Comparison of ENCODE assay signal across 11 cellular contexts in genomic region chr3:69058180-69058946, GRCh38. TPM values are rescaled to one million over a fixed set of nuclear protein-coding genes. Genes with fewer than 3 reads are reported as not detected.
DNase-seq lines count a peak whose midpoint lies in the region; ATAC-seq and TF ChIP-seq lines count a peak whose summit lies in the region.
"Had no signal": no experiment of that assay in that cellular context is flagged by ENCODE, and none has a peak within 500 bp of the region (broad histone marks: within the 10 kb centered on the region; RNA-seq: fewer than 3 reads in every experiment).

No MANE protein-coding gene starts in this region.

- H3K27me3 Mint-ChIP-seq in T-helper 1 cell treated with Interleukin-12 subunit alpha and Interleukin-12 subunit beta and Interleukin-4 antibody, amounts not matched to agents 30 μg/mL and 1 μg/mL, for 36 hours (ENCODE audit: low read depth), result no peaks in the 10 kb centered on the region
- H3K27me3 Mint-ChIP-seq: brain had no signal

- peak overlapping the region; percentile 35 for H3K4me3 Mint-ChIP-seq in T-helper 1 cell treated with Interleukin-12 subunit alpha and Interleukin-12 subunit beta and Interleukin-4 antibody, amounts not matched to agents 30 μg/mL and 1 μg/mL, for 36 hours
- H3K4me3 Mint-ChIP-seq: brain had no signal

- H3K9me3 Mint-ChIP-seq in T-helper 1 cell treated with Interleukin-12 subunit alpha and Interleukin-12 subunit beta and Interleukin-4 antibody, amounts not matched to agents 30 μg/mL and 1 μg/mL, for 36 hours, result no peaks in the 10 kb centered on the region
- H3K9me3 Mint-ChIP-seq: brain had no signal

- H3K4me1 Mint-ChIP-seq in T-helper 1 cell treated with Interleukin-12 subunit alpha and Interleukin-12 subunit beta and Interleukin-4 antibody, amounts not matched to agents 30 μg/mL and 1 μg/mL, for 36 hours (ENCODE audit: low read depth), result peaks cover 38% of the 10 kb centered on the region

- no peak for TF ChIP-seq EP300 in transverse colon (IDR thresholded peaks at IDR 0.05; ENCODE audit: low read depth)

- intact Hi-C loops in left cardiac atrium (cut with DNase I), result no loop called here
- intact Hi-C loops in Right ventricle myocardium inferior (cut with DNase I), result no loop called here
- intact Hi-C loops in transverse colon (cut with DNase I; ENCODE audit: low total_unique reads), result no loop called here

- TF ChIP-seq CTCF in transverse colon (IDR thresholded peaks at IDR 0.05), result no peak

- H3K27ac ChIP-seq in transverse colon, result peak overlapping the region in 3 of 4 donors; percentile 6 to 46 (median 13)
- H3K27ac ChIP-seq: C4-2B had no signal

- H3K9me3 ChIP-seq in transverse colon, result no peaks in the 10 kb centered on the region

- in situ Hi-C loops in transverse colon (cut with MboI; ENCODE audit: low pct_ligation_motif_present in 1 of 4, low pct_unique_long_range_greater_than_20kb in 1 of 4, low sequenced_read_pairs in 3 of 4), result no loop called here

- no peak overlapping the region for H3K4me3 ChIP-seq in transverse colon
- H3K4me3 ChIP-seq: lung had no signal

- no peak for TF ChIP-seq POLR2A in transverse colon (IDR thresholded peaks at IDR 0.05)

- no peaks in the 10 kb centered on the region for H3K4me1 ChIP-seq in transverse colon

- no peaks in the 10 kb centered on the region for H3K27me3 ChIP-seq in transverse colon

- peaks cover 0 to 70% (median 26%) of the 10 kb centered on the region in 4 donors for H3K36me3 ChIP-seq in transverse colon

- POLR2A ChIA-PET in HEK293T (lab: Yijun Ruan, JAX), result no interaction called here

- WGBS in transverse colon (ENCODE audit: low coverage in 1 of 2), 2 donors, result 66 to 70% methylated on average over 3 of the region's 3 CpGs

- peaks cover 57% of the 10 kb centered on the region for H3K36me3 Mint-ChIP-seq in T-helper 1 cell treated with Interleukin-12 subunit alpha and Interleukin-12 subunit beta and Interleukin-4 antibody, amounts not matched to agents 30 μg/mL and 1 μg/mL, for 36 hours (ENCODE audit: low read depth)

- no peak for DNase-seq in left cardiac atrium
- DNase-seq in Right ventricle myocardium inferior (ENCODE audit: missing footprints), result no peak
- DNase-seq in transverse colon, result no peak
- DNase-seq in inferior parietal cortex (ENCODE audit: extremely low spot score), result no peak
- DNase-seq in NCI-H1694 treated with DMSO at 0.1 percent for 48 hours (lab: John Stamatoyannopoulos, UW), result no peak
- no peak for DNase-seq in HEK293T (ENCODE audit: extremely low spot score)

- ATAC-seq in left cardiac atrium (peak; percentile 38 to 40), Right ventricle myocardium inferior (no peak), HG03039 (IDR thresholded peaks at IDR 0.05; ENCODE audit: unreplicated experiment) (peak; percentile 87)

- CTCF ChIA-PET in HEK293T (lab: Yijun Ruan, JAX), result no interaction called here

- H3K27ac Mint-ChIP-seq in T-helper 1 cell treated with Interleukin-12 subunit alpha and Interleukin-12 subunit beta and Interleukin-4 antibody, amounts not matched to agents 30 μg/mL and 1 μg/mL, for 36 hours, result peak overlapping the region; percentile 93

TF ChIP-seq in HEK293T, 16 proteins besides CTCF, POLR2A, EP300 and RAD21:
- TF ChIP-seq SP1 (IDR thresholded peaks at IDR 0.05) (no peak), TARDBP (IDR thresholded peaks at IDR 0.05) (no peak), L3MBTL2 (conservative IDR thresholded peaks at IDR 0.05) (no peak), ARNT (IDR thresholded peaks at IDR 0.05) (no peak), ELF4 (IDR thresholded peaks at IDR 0.05) (no peak), FOXA1 (IDR thresholded peaks at IDR 0.05) (no peak), HDGF (IDR thresholded peaks at IDR 0.05; ENCODE audit: borderline replicate concordance) (no peak), FOXM1 (IDR thresholded peaks at IDR 0.05; ENCODE audit: borderline replicate concordance) (no peak), NFRKB (IDR thresholded peaks at IDR 0.05) (no peak), CTBP1 (IDR thresholded peaks at IDR 0.05; ENCODE audit: borderline replicate concordance) (no peak), PKNOX1 (IDR thresholded peaks at IDR 0.05) (no peak), SUZ12 (IDR thresholded peaks at IDR 0.05) (no peak), FOXK2 (IDR thresholded peaks at IDR 0.05) (no peak), LEF1 (IDR thresholded peaks at IDR 0.05; ENCODE audit: borderline replicate concordance) (no peak), ZNF384 (IDR thresholded peaks at IDR 0.05) (no peak), BHLHE40 (IDR thresholded peaks at IDR 0.05; ENCODE audit: borderline replicate concordance) (no peak)

RNA-seq across cellular contexts. Expression of gene TMF1, which starts 6.2 kb away (rescaled TPM):
- total RNA-seq in left cardiac atrium (10 to 100 TPM; 21.4 to 29.6 TPM), Right ventricle myocardium inferior (19.2 TPM), transverse colon (10 to 100 TPM; 15.5 to 53.2 (median 39.9) TPM)

RNA-seq across cellular contexts. Expression of gene UBA3, which starts 21.8 kb away (rescaled TPM):
- 10 to 100 TPM; 55.0 to 56.8 TPM for total RNA-seq in left cardiac atrium
- 89.1 TPM for total RNA-seq in Right ventricle myocardium inferior
- total RNA-seq in transverse colon, result 10 to 100 TPM; 30.6 to 86.0 (median 47.2) TPM

RNA-seq across cellular contexts. Expression of gene ARL6IP5, which starts 26.4 kb away (rescaled TPM):
- 100 to 1,000 TPM; 165 to 166 TPM for total RNA-seq in left cardiac atrium
- total RNA-seq in Right ventricle myocardium inferior, result 195 TPM
- 100 to 1,000 TPM in 2 of 4 donors, 10 to 100 TPM in 2; 22.7 to 130 (median 68.0) TPM for total RNA-seq in transverse colon

RNA-seq across cellular contexts. Expression of gene EOGT, which starts 44.9 kb away (rescaled TPM):
- total RNA-seq in left cardiac atrium, result 10 to 100 TPM; 34.8 to 58.9 TPM
- 25.2 TPM for total RNA-seq in Right ventricle myocardium inferior
- total RNA-seq in transverse colon, result 10 to 100 TPM; 12.0 to 22.4 (median 18.7) TPM
